ENCODE assay signal across 8 cellular contexts in the genomic region with DNA sequence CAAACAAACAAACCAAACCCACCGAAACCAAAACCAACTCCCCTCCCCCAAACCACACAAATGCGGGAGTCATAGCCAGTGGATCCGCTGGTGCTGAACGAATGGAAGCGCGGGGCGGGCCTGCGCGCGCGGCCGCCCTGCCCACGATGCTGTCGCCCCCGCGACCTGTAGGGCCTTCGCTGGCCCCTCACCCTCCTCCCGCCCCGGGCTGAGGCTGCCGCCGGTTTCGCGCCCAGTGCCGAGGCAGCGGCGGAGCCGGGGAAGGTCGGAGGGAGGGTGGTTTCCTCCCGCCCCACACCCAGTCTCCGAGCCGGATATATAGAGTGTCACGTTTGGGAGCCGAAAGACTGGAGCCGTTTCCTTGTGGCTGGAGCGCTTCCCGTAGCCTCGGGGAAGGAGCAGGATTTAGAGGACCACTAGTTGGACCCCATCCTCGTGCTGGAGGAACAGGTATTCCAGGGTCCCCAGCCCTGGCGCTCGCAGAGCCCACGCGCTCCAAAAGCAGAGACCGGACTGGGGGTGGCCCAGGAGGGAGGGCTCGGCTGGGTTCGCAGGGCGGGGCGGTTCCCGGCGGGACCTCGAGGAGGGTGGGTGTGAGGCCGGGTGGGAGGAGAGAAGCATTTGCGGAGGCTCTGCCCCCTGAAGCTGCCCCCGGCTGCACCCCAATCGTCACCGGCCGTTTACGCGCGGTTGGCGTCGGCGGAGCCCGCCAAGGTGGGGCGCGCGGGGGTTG. TPM values are rescaled to one million over a fixed set of nuclear protein-coding genes. Genes with fewer than 3 reads are reported as not detected.
DNase-seq lines count a peak whose midpoint lies in the region; ATAC-seq lines count a peak whose summit lies in the region.

A gene (plus strand): TSS at position 321 of the 733 bp plus-strand sequence. CDS start 121,172 bp downstream, outside the sequence.

- ATAC-seq in GM18909 (IDR thresholded peaks at IDR 0.05; ENCODE audit: poor library complexity, unreplicated experiment) = peak; percentile 59

- DNase-seq in AG08396 (ENCODE audit: low spot score) = peak; percentile 69
- peak; percentile 22 for DNase-seq in HK-2 (ENCODE audit: unreplicated experiment)
- DNase-seq in T-helper 2 cell = peak in 4 of 5 experiments; percentile 17 to 71 (median 32)
- DNase-seq in astrocyte of the hippocampus (ENCODE audit: low read depth, low spot score) = peak; percentile 59
- peak; percentile 59 for DNase-seq in hepatic stellate cell (ENCODE audit: low spot score)
- peak; percentile 3 for DNase-seq in renal cortical epithelial cell (ENCODE audit: low read depth)
- DNase-seq in COR-L47 (lab: John Stamatoyannopoulos, UW) = no peak

RNA-seq across cellular contexts. Expression of the gene that starts here (rescaled TPM):
- 1.6 and 17.0 TPM in 2 replicates for total RNA-seq in renal cortical epithelial cell
